In genomic region chr1:67169496-67169895, GRCh38 we compare ENCODE assay signal across 24 cellular contexts. TPM values are rescaled to one million over a fixed set of nuclear protein-coding genes. Genes with fewer than 3 reads are reported as not detected.
DNase-seq lines count a peak whose midpoint lies in the region; ATAC-seq and FAIRE-seq lines count a peak whose summit lies in the region.
"Had no signal": no experiment of that assay in that cellular context is flagged by ENCODE, and none has a peak within 500 bp of the region (broad histone marks: within the 10 kb centered on the region; RNA-seq: fewer than 3 reads in every experiment).

No MANE protein-coding gene starts in this region.

- H3K9me3 Mint-ChIP-seq in T-helper 1 cell treated with Interleukin-12 subunit alpha and Interleukin-12 subunit beta and Interleukin-4 antibody, amounts not matched to agents 30 μg/mL and 1 μg/mL, for 36 hours, result peaks cover 6% of the 10 kb centered on the region
- H3K9me3 Mint-ChIP-seq: activated naive CD4-positive, alpha-beta T cell treated with anti-CD3 and anti-CD28 coated beads, Interleukin-2, amount 50 U/mL, for 72 hours; dendritic cell treated with granulocyte-macrophage colony-stimulating factor and Interleukin-4, amounts not matched to agents 40 ng/mL and 50 ng/mL, for 4 days; neural progenitor cell had no signal

- H3K9me3 ChIP-seq in GM23248 (ENCODE audit: low read depth), result no peaks in the 10 kb centered on the region
- H3K9me3 ChIP-seq: BLaER1, stomach had no signal

- no peak overlapping the region for H3K9ac ChIP-seq in GM23248
- H3K9ac ChIP-seq: BLaER1, neural progenitor cell had no signal

- peaks cover 2% of the 10 kb centered on the region; the same call in 1 of the 2 replicates for H3K27me3 ChIP-seq in GM23248 (replicated peaks; ENCODE audit: insufficient read depth)
- H3K27me3 ChIP-seq: BLaER1, neural progenitor cell, stomach had no signal

- in situ Hi-C loops in GM23248 (cut with MboI), result no loop called here

- no peaks in the 10 kb centered on the region for H3F3A ChIP-seq in GM23248 (ENCODE audit: insufficient read depth)

- H3K27ac ChIP-seq in GM23248, result no peak overlapping the region
- H3K27ac ChIP-seq: 22Rv1, BLaER1, neural progenitor cell, stomach had no signal

- DNase-seq in T-helper 1 cell, result no peak
- no peak for DNase-seq in GM23248
- DNase-seq in NCI-H2171 (lab: John Stamatoyannopoulos, UW), result no peak
- DNase-seq: mesendoderm; NCI-H1930; NCI-H510A; Right ventricle myocardium superior; stimulated activated CD4-positive, alpha-beta T cell treated with anti-CD3 and anti-CD28 coated beads, Interleukin-15, amount 100 ng/mL, for 24 hours; stomach had no signal

- no peak overlapping the region for H3K4me2 ChIP-seq in GM23248 (ENCODE audit: unreplicated experiment)
- H3K4me2 ChIP-seq: neural progenitor cell had no signal

- peak; percentile 38 for FAIRE-seq in islet of Langerhans (lab: Jason Lieb, UNC)

- H2AFZ ChIP-seq in GM23248, result no peak overlapping the region
- H2AFZ ChIP-seq: neural progenitor cell had no signal

- H3K4me1 Mint-ChIP-seq in T-helper 1 cell treated with Interleukin-12 subunit alpha and Interleukin-12 subunit beta and Interleukin-4 antibody, amounts not matched to agents 30 μg/mL and 1 μg/mL, for 36 hours (ENCODE audit: low read depth), result peaks cover 64% of the 10 kb centered on the region
- H3K4me1 Mint-ChIP-seq: neural progenitor cell had no signal

- peak; percentile 42 for ATAC-seq in GM21423 (IDR thresholded peaks at IDR 0.05; ENCODE audit: unreplicated experiment)
- ATAC-seq in HG03139 (IDR thresholded peaks at IDR 0.05; ENCODE audit: unreplicated experiment), result peak; percentile 40
- no peak for ATAC-seq in GM21526 (IDR thresholded peaks at IDR 0.05; ENCODE audit: low FRiP score, unreplicated experiment)
- ATAC-seq: activated naive CD4-positive, alpha-beta T cell treated with anti-CD3 and anti-CD28 coated beads, Interleukin-2, amount 50 U/mL, for 72 hours; HCT116 had no signal

- H3K4me3 ChIP-seq in GM23248, result no peak overlapping the region
- H3K4me3 ChIP-seq: BLaER1, neural progenitor cell, stomach had no signal

- H4K20me1 ChIP-seq in GM23248 (ENCODE audit: insufficient read depth), result no peaks in the 10 kb centered on the region
- H4K20me1 ChIP-seq: BLaER1 had no signal

- H3K36me3 ChIP-seq in GM23248 (ENCODE audit: low read depth), result no peaks in the 10 kb centered on the region
- H3K36me3 ChIP-seq: BLaER1, neural progenitor cell, stomach had no signal

- H3K4me3 Mint-ChIP-seq in T-helper 1 cell treated with Interleukin-12 subunit alpha and Interleukin-12 subunit beta and Interleukin-4 antibody, amounts not matched to agents 30 μg/mL and 1 μg/mL, for 36 hours, result peak overlapping the region; percentile 36
- H3K4me3 Mint-ChIP-seq: dendritic cell treated with granulocyte-macrophage colony-stimulating factor and Interleukin-4, amounts not matched to agents 40 ng/mL and 50 ng/mL, for 4 days; neural progenitor cell had no signal

- H3K27ac Mint-ChIP-seq in T-helper 1 cell treated with Interleukin-12 subunit alpha and Interleukin-12 subunit beta and Interleukin-4 antibody, amounts not matched to agents 30 μg/mL and 1 μg/mL, for 36 hours, result peak overlapping the region; percentile 69
- H3K27ac Mint-ChIP-seq: dendritic cell treated with granulocyte-macrophage colony-stimulating factor and Interleukin-4, amounts not matched to agents 40 ng/mL and 50 ng/mL, for 4 days; neural progenitor cell had no signal

- H3K9me2 ChIP-seq in GM23248 (ENCODE audit: insufficient read depth), result no peaks in the 10 kb centered on the region

- no peaks in the 10 kb centered on the region for H3K79me2 ChIP-seq in GM23248 (ENCODE audit: insufficient read depth)

- no peaks in the 10 kb centered on the region for H3K4me1 ChIP-seq in GM23248 (ENCODE audit: insufficient read depth)

- H3K27me3 Mint-ChIP-seq in T-helper 1 cell treated with Interleukin-12 subunit alpha and Interleukin-12 subunit beta and Interleukin-4 antibody, amounts not matched to agents 30 μg/mL and 1 μg/mL, for 36 hours (ENCODE audit: low read depth), result no peaks in the 10 kb centered on the region
- H3K27me3 Mint-ChIP-seq: dendritic cell treated with granulocyte-macrophage colony-stimulating factor and Interleukin-4, amounts not matched to agents 40 ng/mL and 50 ng/mL, for 4 days had no signal

- H3K36me3 Mint-ChIP-seq in T-helper 1 cell treated with Interleukin-12 subunit alpha and Interleukin-12 subunit beta and Interleukin-4 antibody, amounts not matched to agents 30 μg/mL and 1 μg/mL, for 36 hours (ENCODE audit: low read depth), result peaks cover 6% of the 10 kb centered on the region
- H3K36me3 Mint-ChIP-seq: neural progenitor cell had no signal

- 23 to 25% methylated on average over 2 of the region's 2 CpGs for WGBS in GM23248 (ENCODE audit: low coverage in 1 of 2, low lambda C conversion rate in 2 of 2, missing lambda C conversion rate in 2 of 2), 2 experiments

RNA-seq across cellular contexts. Expression of gene IL23R, which starts 3.2 kb away (rescaled TPM):
- not detected in 2 replicates for total RNA-seq in GM23248 (2014; rRNA removed; shearing (Covaris generic))
- not detected in 2 replicates for polyA plus RNA-seq in GM23248 (2016; fragmentation: Nextera tagmentation; extraction: Ambion mirVana)
- total RNA-seq: Right ventricle myocardium superior had no signal
- polyA plus RNA-seq: stomach, urinary bladder had no signal

RNA-seq across cellular contexts. Expression of gene C1orf141, which starts 34.7 kb away (rescaled TPM):
- total RNA-seq in GM23248 (2014; rRNA removed; shearing (Covaris generic)), result not detected in 2 replicates
- polyA plus RNA-seq in GM23248 (2016; fragmentation: Nextera tagmentation; extraction: Ambion mirVana), result not detected in 2 replicates
- total RNA-seq: M059J; Right ventricle myocardium superior; stomach; T-helper 2 cell treated with Interferon-gamma antibody and Interleukin-4, amounts not matched to agents 100 ng/mL and 5 ng/mL, for 36 hours; urinary bladder had no signal
- polyA plus RNA-seq: esophagus, stomach, urinary bladder had no signal
